ENCODE assay signal across 1 cellular context in genomic region chr1:211258310-211258755, GRCh38.
TF ChIP-seq lines count a peak whose summit lies in the region.

No MANE protein-coding gene starts in this region.

TF ChIP-seq in K562, 482 proteins besides CTCF, POLR2A, EP300 and RAD21 (continued from another document and continues in another):
- TF ChIP-seq GTF2B (IDR thresholded peaks at IDR 0.05; ENCODE audit: extremely low read depth, insufficient read length) (no peak), BMI1 (IDR thresholded peaks at IDR 0.05; ENCODE audit: low read length) (no peak), ZFP36 (IDR thresholded peaks at IDR 0.05; ENCODE audit: low read depth, low read length, partially characterized antibody) (peak; percentile 26), ARID1B (IDR thresholded peaks at IDR 0.05) (peak; percentile 56), THRB (CRISPR knock-in tag; conservative IDR thresholded peaks at IDR 0.05) (0 out of 2 replicates have a peak, but pooled peaks have one; percentile 13), BRD4 (IDR thresholded peaks at IDR 0.05) (peak; percentile 97; the same call in 1 of the 2 replicates), MYC (IDR thresholded peaks at IDR 0.05; ENCODE audit: low read depth, low read length) (peak; percentile 25; the same call in 1 of the 2 replicates), MYC (CRISPR knock-in tag; IDR thresholded peaks at IDR 0.05; ENCODE audit: borderline replicate concordance, low read depth) (no peak), POLR2B (IDR thresholded peaks at IDR 0.05; ENCODE audit: low read depth, partially characterized antibody) (no peak), DNMT1 (IDR thresholded peaks at IDR 0.05) (peak; percentile 66; the same call in 1 of the 2 replicates), ZNF197 (CRISPR knock-in tag; IDR thresholded peaks at IDR 0.05; ENCODE audit: low read depth) (no peak), ERF (CRISPR knock-in tag; IDR thresholded peaks at IDR 0.05) (no peak; the same call in 1 of the 2 replicates), E4F1 (CRISPR knock-in tag; IDR thresholded peaks at IDR 0.05; ENCODE audit: borderline replicate concordance) (peak; percentile 90), NFIX (CRISPR knock-in tag; IDR thresholded peaks at IDR 0.05; ENCODE audit: low read depth) (no peak), PURB (CRISPR knock-in tag; IDR thresholded peaks at IDR 0.05; ENCODE audit: low read depth) (no peak), BRD9 (IDR thresholded peaks at IDR 0.05; ENCODE audit: low read depth, partially characterized antibody) (peak; percentile 95), SMARCA5 (IDR thresholded peaks at IDR 0.05) (0 out of 2 replicates have a peak, but pooled peaks have one; percentile 15), NKRF (IDR thresholded peaks at IDR 0.05; ENCODE audit: borderline replicate concordance) (0 out of 2 replicates have a peak, but pooled peaks have one; percentile 5), PREB (CRISPR knock-in tag; IDR thresholded peaks at IDR 0.05) (0 out of 2 replicates have a peak, but pooled peaks have one; percentile 12), EP400 (IDR thresholded peaks at IDR 0.05) (peak; percentile 31; the same call in 1 of the 2 replicates), DPF2 (IDR thresholded peaks at IDR 0.05) (peak; percentile 80), BCLAF1 (IDR thresholded peaks at IDR 0.05; ENCODE audit: borderline replicate concordance in 1 of 2, control insufficient read depth in 1 of 2, low read depth in 2 of 2, low read length in 1 of 2) (peak in 1 of 2 experiments; percentile 17; a peak in 1 of 4 replicates), ARID2 (IDR thresholded peaks at IDR 0.05) (peak; percentile 12), HDAC1 (IDR thresholded peaks at IDR 0.05) (peak in 1 of 2 experiments; percentile 16; a peak in 1 of 4 replicates), LEF1 (IDR thresholded peaks at IDR 0.05) (0 out of 2 replicates have a peak, but pooled peaks have one; percentile 29), GMEB1 (CRISPR knock-in tag; IDR thresholded peaks at IDR 0.05) (no peak), FOXP1 (CRISPR knock-in tag; IDR thresholded peaks at IDR 0.05) (0 out of 2 replicates have a peak, but pooled peaks have one; percentile 13), NRF1 (conservative IDR thresholded peaks at IDR 0.05 in 1 of 2, IDR thresholded peaks at IDR 0.05 in 1 of 2) (0 out of 4 replicates have a peak, but pooled peaks of 1 of the 2 experiments have one; percentile 26), HCFC1 (IDR thresholded peaks at IDR 0.05; ENCODE audit: low read depth, low read length) (no peak), ZNF740 (CRISPR knock-in tag; IDR thresholded peaks at IDR 0.05) (no peak), ZNF740 (tag; IDR thresholded peaks at IDR 0.05) (no peak), HDGF (IDR thresholded peaks at IDR 0.05) (peak; percentile 61), ZNF511 (CRISPR knock-in tag; IDR thresholded peaks at IDR 0.05) (no peak), ZNF174 (CRISPR knock-in tag; IDR thresholded peaks at IDR 0.05) (no peak), HNRNPLL (IDR thresholded peaks at IDR 0.05; ENCODE audit: low read depth, low read length, poor library complexity, severe bottlenecking) (peak; percentile 80)
